In the genomic region with DNA sequence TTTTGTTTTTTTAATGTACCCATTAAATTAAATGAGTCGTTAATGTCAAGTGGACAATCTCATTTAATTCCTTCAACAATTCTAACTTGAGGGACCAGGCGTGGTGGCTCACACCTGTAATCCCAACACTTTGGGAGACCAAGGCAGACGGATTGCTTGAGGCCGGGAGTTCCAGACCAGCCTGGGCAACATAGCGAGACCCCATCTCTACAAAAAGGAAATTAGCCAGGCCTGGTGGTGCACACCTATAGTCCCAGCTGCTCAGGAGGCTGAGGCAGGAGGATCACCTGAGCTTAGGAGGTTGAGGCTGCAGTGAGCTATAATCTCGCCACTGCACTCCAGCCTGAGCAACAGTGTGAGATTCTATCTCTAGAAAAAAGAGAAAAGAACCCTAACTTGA, we compare ENCODE assay signal across 33 cellular contexts. TPM values are rescaled to one million over a fixed set of nuclear protein-coding genes. Genes with fewer than 3 reads are reported as not detected.
"Had no signal": no experiment of that assay in that cellular context is flagged by ENCODE, and none has a peak within 500 bp of the region (broad histone marks: within the 10 kb centered on the region; RNA-seq: fewer than 3 reads in every experiment).

No MANE protein-coding gene starts in this region.

- H3K4me3 ChIP-seq: neural progenitor cell, ovary, psoas muscle, skin epidermis, smooth muscle cell, spleen, suprapubic skin, testis, tibial artery, upper lobe of left lung, uterus had no signal

- ATAC-seq: naive thymus-derived CD4-positive, alpha-beta T cell; natural killer cell; psoas muscle; right cardiac atrium; sciatic nerve; stimulated activated memory B cell treated with anti-CD40 and anti-IgM and Interleukin-4, amounts not matched to agents 10 μg/mL and 1 μg/mL and 100 μg/mL, for 72 hours; stimulated activated naive CD8-positive, alpha-beta T cell treated with anti-CD3 and anti-CD28 coated beads, Interleukin-15, amount 100 ng/mL, for 72 hours; stimulated activated naive CD8-positive, alpha-beta T cell treated with anti-CD3 and anti-CD28 coated beads, Interleukin-15, Interleukin-2, amounts not matched to agents 100 U/mL and 50 U/mL, for 24 hours had no signal

- H3K9ac ChIP-seq: neural progenitor cell, parathyroid adenoma had no signal

- H3K4me1 Mint-ChIP-seq: stimulated activated naive CD8-positive, alpha-beta T cell treated with anti-CD3 and anti-CD28 coated beads, Interleukin-15, amount 100 ng/mL, for 72 hours had no signal

- H3K4me1 ChIP-seq: parathyroid adenoma, psoas muscle, spleen, testis, tibial artery, upper lobe of left lung, uterus had no signal

- H3K79me2 ChIP-seq: parathyroid adenoma had no signal

- H3K4me2 ChIP-seq: neural progenitor cell, smooth muscle cell had no signal

- H3K9me3 ChIP-seq: ovary, psoas muscle, spleen, suprapubic skin, testis, tibial artery, upper lobe of left lung, uterus had no signal

- H3K9me3 Mint-ChIP-seq: natural killer cell; nephron; neural progenitor cell; stimulated activated naive CD8-positive, alpha-beta T cell treated with anti-CD3 and anti-CD28 coated beads, Interleukin-15, amount 100 ng/mL, for 72 hours had no signal

- H3K27me3 Mint-ChIP-seq: naive thymus-derived CD4-positive, alpha-beta T cell; progenitor cell of endocrine pancreas; stimulated activated memory B cell treated with anti-CD40 and anti-IgM and Interleukin-4, amounts not matched to agents 10 μg/mL and 1 μg/mL and 100 μg/mL, for 72 hours; stimulated activated naive CD8-positive, alpha-beta T cell treated with anti-CD3 and anti-CD28 coated beads, Interleukin-15, amount 100 ng/mL, for 72 hours had no signal

- H3K36me3 ChIP-seq: neural progenitor cell, ovary, spleen, suprapubic skin, tibial artery, upper lobe of left lung, uterus had no signal

- H3K27me3 ChIP-seq: neural progenitor cell, ovary, spleen, suprapubic skin, testis, tibial artery, upper lobe of left lung, uterus had no signal

- H3K36me3 Mint-ChIP-seq: naive thymus-derived CD4-positive, alpha-beta T cell; natural killer cell; neural progenitor cell had no signal

- H3K27ac ChIP-seq: neural progenitor cell, ovary, parathyroid adenoma, psoas muscle, skin epidermis, spleen, suprapubic skin, testis, tibial artery, upper lobe of left lung, uterus had no signal

- DNase-seq: naive thymus-derived CD4-positive, alpha-beta T cell; natural killer cell; occipital lobe; ovary; posterior cingulate gyrus; psoas muscle; right cardiac atrium; spleen; stimulated activated CD4-positive, alpha-beta T cell treated with anti-CD3 and anti-CD28 coated beads, Interleukin-12 subunit alpha, Interleukin-12 subunit beta, amount 100 ng/mL, for 4 hours; stimulated activated CD4-positive, alpha-beta T cell treated with anti-CD3 and anti-CD28 coated beads, Interleukin-1b, Interleukin-23, amount 100 ng/mL, for 48 hours; stimulated activated CD4-positive, alpha-beta T cell treated with anti-CD3 and anti-CD28 coated beads, Interleukin-4, amount 100 ng/mL, for 1 hour; stimulated activated CD4-positive, alpha-beta T cell treated with anti-CD3 and anti-CD28 coated beads, Interleukin-4, amount 100 ng/mL, for 4 hours; stimulated activated CD8-positive, alpha-beta memory T cell treated with anti-CD3 and anti-CD28 coated beads, Interleukin-4, amount 100 ng/mL, for 48 hours; stimulated activated naive CD4-positive, alpha-beta T cell; stimulated activated naive CD8-positive, alpha-beta T cell treated with anti-CD3 and anti-CD28 coated beads, Interleukin-15, amount 100 ng/mL, for 72 hours; stimulated activated naive CD8-positive, alpha-beta T cell treated with anti-CD3 and anti-CD28 coated beads, Interleukin-15, Interleukin-2, amounts not matched to agents 100 U/mL and 50 U/mL, for 24 hours; substantia nigra; testis; tibial artery; trophoblast cell; upper lobe of left lung; uterus had no signal

- H3K4me3 Mint-ChIP-seq: naive thymus-derived CD4-positive, alpha-beta T cell; natural killer cell; nephron; neural progenitor cell; stimulated activated memory B cell treated with anti-CD40 and anti-IgM and Interleukin-4, amounts not matched to agents 10 μg/mL and 1 μg/mL and 100 μg/mL, for 72 hours; stimulated activated naive CD8-positive, alpha-beta T cell treated with anti-CD3 and anti-CD28 coated beads, Interleukin-15, amount 100 ng/mL, for 72 hours had no signal

- H3K27ac Mint-ChIP-seq: natural killer cell; nephron; neural progenitor cell; progenitor cell of endocrine pancreas; stimulated activated memory B cell treated with anti-CD40 and anti-IgM and Interleukin-4, amounts not matched to agents 10 μg/mL and 1 μg/mL and 100 μg/mL, for 72 hours; stimulated activated naive CD8-positive, alpha-beta T cell treated with anti-CD3 and anti-CD28 coated beads, Interleukin-15, amount 100 ng/mL, for 72 hours had no signal

- H2AFZ ChIP-seq: neural progenitor cell, parathyroid adenoma had no signal

RNA-seq across cellular contexts. Expression of a gene that starts 20.7 kb away (rescaled TPM):
- total RNA-seq: osteoblast, renal cortical epithelial cell had no signal
- polyA plus RNA-seq: naive thymus-derived CD4-positive, alpha-beta T cell; smooth muscle cell had no signal
